Comparison of ENCODE assay signal across 7 cellular contexts in genomic region chr4:9732246-9732645, GRCh38. TPM values are rescaled to one million over a fixed set of nuclear protein-coding genes. Genes with fewer than 3 reads are reported as not detected.
"Had no signal": no experiment of that assay in that cellular context is flagged by ENCODE, and none has a peak within 500 bp of the region (broad histone marks: within the 10 kb centered on the region; RNA-seq: fewer than 3 reads in every experiment).

No MANE protein-coding gene starts in this region.

RNA-seq across cellular contexts. Expression of gene DRD5, which starts 49.2 kb away (rescaled TPM):
- total RNA-seq: HepG2, IMR-90, PC-9, Peyer's patch, Right ventricle myocardium inferior, RPMI7951, SJCRH30 had no signal
- polyA plus RNA-seq: HepG2, IMR-90 had no signal
